In the genomic region with DNA sequence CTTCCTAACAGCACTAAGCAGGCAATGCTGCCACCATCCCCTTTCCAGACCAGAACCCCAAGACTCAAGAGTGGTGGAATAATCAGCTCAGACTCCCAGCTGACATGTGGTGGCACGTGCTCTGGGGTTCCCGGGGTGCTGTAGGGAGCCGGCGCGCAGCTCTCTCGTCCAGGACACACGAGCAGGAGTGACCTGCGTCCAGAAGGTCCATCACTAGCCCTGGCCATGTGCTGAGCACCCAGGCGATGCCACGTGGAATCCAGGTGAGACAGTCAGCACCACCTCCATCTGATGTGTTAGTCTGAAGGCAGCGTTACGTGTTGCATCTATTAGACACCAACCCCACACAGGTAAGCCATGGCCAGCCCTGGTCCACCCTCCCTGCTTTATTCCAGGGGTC, we compare ENCODE assay signal across 1 cellular context.
TF ChIP-seq lines count a peak whose summit lies in the region.

No MANE protein-coding gene starts in this region.

TF ChIP-seq in IMR-90, 13 proteins besides CTCF, POLR2A, EP300 and RAD21:
- no peak for TF ChIP-seq MAFK (IDR thresholded peaks at IDR 0.05; ENCODE audit: low read depth, low read length)
- no peak for TF ChIP-seq RCOR1 (IDR thresholded peaks at IDR 0.05; ENCODE audit: insufficient replicate concordance, low read length)
- no peak for TF ChIP-seq RFX5 (IDR thresholded peaks at IDR 0.05; ENCODE audit: low read depth, low read length)
- TF ChIP-seq CHD1 (IDR thresholded peaks at IDR 0.05; ENCODE audit: low read depth, low read length): no peak
- no peak for TF ChIP-seq USF2 (IDR thresholded peaks at IDR 0.05; ENCODE audit: low read depth, low read length)
- TF ChIP-seq FOS (IDR thresholded peaks at IDR 0.05; ENCODE audit: low read depth, low read length): no peak
- no peak for TF ChIP-seq NFE2L2 (IDR thresholded peaks at IDR 0.05; ENCODE audit: low read depth, low read length)
